9 cellular contexts compared by ENCODE assay signal in genomic region chr22:26658161-26658560, GRCh38. TPM values are rescaled to one million over a fixed set of nuclear protein-coding genes. Genes with fewer than 3 reads are reported as not detected.
DNase-seq lines count a peak whose midpoint lies in the region; ATAC-seq, FAIRE-seq and TF ChIP-seq lines count a peak whose summit lies in the region.
"Had no signal": no experiment of that assay in that cellular context is flagged by ENCODE, and none has a peak within 500 bp of the region (broad histone marks: within the 10 kb centered on the region; RNA-seq: fewer than 3 reads in every experiment).

No MANE protein-coding gene starts in this region.

- H3K4me1 Mint-ChIP-seq in CD4-positive, CD25-positive, alpha-beta regulatory T cell: peaks cover 9 to 48% (median 31%) of the 10 kb centered on the region in 4 donors
- peaks cover 21 to 27% (median 25%) of the 10 kb centered on the region in 3 donors for H3K4me1 Mint-ChIP-seq in naive B cell

- no peak for FAIRE-seq in GM12878 (lab: Jason Lieb, UNC)
- FAIRE-seq: colon had no signal

- H3K27ac ChIP-seq in CD4-positive, CD25-positive, alpha-beta regulatory T cell (ENCODE audit: insufficient read depth, low read length, poor library complexity, severe bottlenecking): peak overlapping the region; percentile 51
- H3K27ac ChIP-seq in HL-60 (replicated peaks): no peak overlapping the region
- H3K27ac ChIP-seq in GM12878 (ENCODE audit: control insufficient read depth, insufficient read depth): no peak overlapping the region

- peak overlapping the region; percentile 19; the same call in 1 of the 2 replicates for H3K9ac ChIP-seq in GM12878 (ENCODE audit: control insufficient read depth, insufficient read depth, low read length)

- ATAC-seq in CD4-positive, CD25-positive, alpha-beta regulatory T cell (ENCODE audit: low read depth in 2 of 2): peak; percentile 22 to 30
- peak; percentile 32 for ATAC-seq in GM12878
- peak in 1 of 2 donors; percentile 7 for ATAC-seq in naive B cell (ENCODE audit: low read depth in 2 of 2)
- ATAC-seq in HG03571 (IDR thresholded peaks at IDR 0.05; ENCODE audit: unreplicated experiment): no peak
- ATAC-seq in HG02678 (IDR thresholded peaks at IDR 0.05; ENCODE audit: unreplicated experiment): no peak
- no peak for ATAC-seq in GM19328 (IDR thresholded peaks at IDR 0.05; ENCODE audit: unreplicated experiment)

- TF ChIP-seq CTCF in HL-60 (IDR thresholded peaks at IDR 0.05; ENCODE audit: insufficient read depth, low read length) (no peak), GM12878 (IDR thresholded peaks at IDR 0.05 in 2 of 3, conservative IDR thresholded peaks at IDR 0.05 in 1 of 3; ENCODE audit: control insufficient read depth in 2 of 3, extremely low read depth in 1 of 3, insufficient read depth in 1 of 3, low read depth in 3 of 3, low read length in 3 of 3) (no peak)

- H3K79me2 ChIP-seq in GM12878 (ENCODE audit: control insufficient read depth, insufficient read depth, low read length): no peaks in the 10 kb centered on the region

- CTCF ChIA-PET in GM12878 (lab: Yijun Ruan, JAX): no interaction called here

- peaks cover 32% of the 10 kb centered on the region for H3K4me1 ChIP-seq in CD4-positive, CD25-positive, alpha-beta regulatory T cell (ENCODE audit: control insufficient read depth, insufficient read depth, low read length, poor library complexity, severe bottlenecking)
- peaks cover 14% of the 10 kb centered on the region for H3K4me1 ChIP-seq in GM12878 (ENCODE audit: control insufficient read depth, insufficient read depth, low read length)

- H3K36me3 ChIP-seq in CD4-positive, CD25-positive, alpha-beta regulatory T cell (ENCODE audit: control insufficient read depth, insufficient read depth, low read length): peaks cover 5% of the 10 kb centered on the region
- no peaks in the 10 kb centered on the region for H3K36me3 ChIP-seq in GM12878 (ENCODE audit: control insufficient read depth in 2 of 2, insufficient read depth in 2 of 2, low read length in 1 of 2)

- peak overlapping the region; percentile 88 to 98 (median 92) for H3K27ac Mint-ChIP-seq in CD4-positive, CD25-positive, alpha-beta regulatory T cell
- H3K27ac Mint-ChIP-seq in naive B cell: peak overlapping the region in 2 of 6 donors; percentile 43 to 56

- H3K4me3 ChIP-seq in CD4-positive, CD25-positive, alpha-beta regulatory T cell (ENCODE audit: low read depth, low read length): peak overlapping the region; percentile 91
- H3K4me3 ChIP-seq in HL-60 (replicated peaks; ENCODE audit: insufficient read depth, low read length): peak overlapping the region; percentile 35; the same call in 1 of the 2 replicates
- peak overlapping the region; percentile 77 for H3K4me3 ChIP-seq in GM12878

- no peak for TF ChIP-seq EP300 in GM12878 (IDR thresholded peaks at IDR 0.05; ENCODE audit: borderline replicate concordance in 1 of 2, control insufficient read depth in 1 of 2, low read depth in 2 of 2, low read length in 2 of 2)

- BruUV-seq in GM12878 (replicated peaks; lab: Mats Ljungman, UMichigan): no TSS peak

- intact Hi-C loops in GM12878 (cut with micrococcal nuclease; ENCODE audit: unreplicated experiment): no loop called here

- DNase-seq in CD4-positive, CD25-positive, alpha-beta regulatory T cell: peak in 1 of 3 donors; percentile 48
- DNase-seq in HL-60 (ENCODE audit: low read depth in 1 of 2, low spot score in 1 of 2): no peak
- no peak for DNase-seq in GM12878 (ENCODE audit: low read depth, low spot score)
- DNase-seq in naive B cell: no peak
- DNase-seq in NCI-H446 treated with DMSO at 0.1 percent for 48 hours (lab: John Stamatoyannopoulos, UW): no peak

- TF ChIP-seq POLR2A in GM12878 (IDR thresholded peaks at IDR 0.05; ENCODE audit: low read depth, low read length): no peak

- H3K9me3 Mint-ChIP-seq in CD4-positive, CD25-positive, alpha-beta regulatory T cell: no peaks in the 10 kb centered on the region
- H3K9me3 Mint-ChIP-seq in naive B cell: no peaks in the 10 kb centered on the region

- SMC1A ChIA-PET in GM12878 (lab: Charles Lee; ENCODE audit: uncharacterized antibody, unreplicated experiment): no interaction called here

- in situ Hi-C loops in GM12878 (cut with MboI): no loop called here

- H4K20me1 ChIP-seq in GM12878 (ENCODE audit: control insufficient read depth, insufficient read depth): no peaks in the 10 kb centered on the region

- H3K36me3 Mint-ChIP-seq in CD4-positive, CD25-positive, alpha-beta regulatory T cell: no peaks in the 10 kb centered on the region
- H3K36me3 Mint-ChIP-seq in naive B cell: no peaks in the 10 kb centered on the region

- RAD21 ChIA-PET in GM12878 (lab: Charles Lee; ENCODE audit: unreplicated experiment): no interaction called here

- no peaks in the 10 kb centered on the region for H3K27me3 ChIP-seq in CD4-positive, CD25-positive, alpha-beta regulatory T cell (ENCODE audit: control insufficient read depth, insufficient read depth, low read length)
- H3K27me3 ChIP-seq in HL-60 (ENCODE audit: insufficient read depth, poor library complexity, severe bottlenecking) (peaks cover 13% of the 10 kb centered on the region), GM12878 (replicated peaks in 1 of 2; ENCODE audit: control insufficient read depth in 2 of 2, insufficient read depth in 2 of 2, low read length in 1 of 2) (peaks cover under 1 to 4% of the 10 kb centered on the region in 2 experiments; a peak in 2 of 4 replicates)

- H3K27me3 Mint-ChIP-seq in CD4-positive, CD25-positive, alpha-beta regulatory T cell: peaks cover 17% of the 10 kb centered on the region
- peaks cover 28 to 53% (median 34%) of the 10 kb centered on the region in 3 donors for H3K27me3 Mint-ChIP-seq in naive B cell

- H2AFZ ChIP-seq in GM12878 (ENCODE audit: control insufficient read depth, low read depth, low read length): no peak overlapping the region

- H3K9me3 ChIP-seq in CD4-positive, CD25-positive, alpha-beta regulatory T cell (ENCODE audit: control insufficient read depth in 2 of 2, low read length in 2 of 2): no peaks in the 10 kb centered on the region
- no peaks in the 10 kb centered on the region for H3K9me3 ChIP-seq in GM12878 (replicated peaks; ENCODE audit: control insufficient read depth, insufficient read depth, low read length)

- TF ChIP-seq RAD21 in GM12878 (IDR thresholded peaks at IDR 0.05; ENCODE audit: insufficient read depth, low read depth, low read length): no peak

- POLR2A ChIA-PET in GM12878 (lab: Charles Lee): no interaction called here

- WGBS in GM12878 (ENCODE audit: insufficient coverage, insufficient replicate concordance, low lambda C conversion rate, missing lambda C conversion rate): 8% methylated on average over 11 of the region's 11 CpGs

- peak overlapping the region; percentile 97 for H3K4me2 ChIP-seq in GM12878 (ENCODE audit: control insufficient read depth, insufficient read depth)

- H3K4me3 Mint-ChIP-seq in CD4-positive, CD25-positive, alpha-beta regulatory T cell: peak overlapping the region; percentile 92 to 97 (median 95)
- H3K4me3 Mint-ChIP-seq in naive B cell: peak overlapping the region; percentile 76 to 94 (median 82)

RNA-seq across cellular contexts. Expression of gene MIAT, which starts 0.8 kb away (rescaled TPM):
- total RNA-seq in CD4-positive, CD25-positive, alpha-beta regulatory T cell: 305 TPM
- polyA plus RNA-seq in CD4-positive, CD25-positive, alpha-beta regulatory T cell: 1 to 10 TPM; 1.4 to 3.1 (median 2.4) TPM
- 13.9 and 14.0 TPM in 2 replicates for total RNA-seq in GM12878 (2013; cell fraction: nucleolus; rRNA removed)
- total RNA-seq in GM12878 (2014; rRNA removed) (5.2 and 5.9 TPM in 2 replicates), GM12878 (2014; rRNA removed; fragmentation: Illumina TruSeq; extraction: Trizol) (6.7 and 7.7 TPM in 2 replicates), GM12878 (2021) (9.9 and 11.7 TPM in 2 replicates)
- polyA plus RNA-seq in GM12878 (2011; ENCODE audit: low read depth): 9.0 TPM
- polyA plus RNA-seq in GM12878 (2011; rRNA removed) (1.8 and 1.9 TPM in 2 replicates), GM12878 (2014; fragmentation: Illumina TruSeq; extraction: Trizol) (12.4 and 14.7 TPM in 2 replicates), GM12878 (2014; fragmentation: Nextera tagmentation; extraction: Ambion mirVana) (under 1 TPM; 0.39 to 0.51 TPM), GM12878 (2014; rRNA removed) (13.7 and 16.0 TPM in 2 replicates), GM12878 (2016; fragmentation: Nextera tagmentation; extraction: Ambion mirVana) (1 to 10 TPM; 2.2 to 3.4 TPM), naive B cell (ENCODE audit: low read depth in 6 of 6) (under 1 TPM in 4 of 6 donors, not detected in 2; 0.04 to 0.16 (median 0.10) TPM)
- 0.80 and 1.2 TPM in 2 replicates for polyA plus RNA-seq in GM12878 (2011; cell fraction: cytosol; rRNA removed)
- polyA plus RNA-seq in GM12878 (2011; cell fraction: nucleus; rRNA removed): 8.6 and 9.9 TPM in 2 replicates
- 9.7 and 12.5 TPM in 2 replicates for polyA plus RNA-seq in GM12878 (2012)
- polyA minus RNA-seq in GM12878 (2011; rRNA and poly(A)+ RNA removed): 2.8 and 5.1 TPM in 2 replicates
- 0.53 and 0.73 TPM in 2 replicates for polyA minus RNA-seq in GM12878 (2011; cell fraction: cytosol; rRNA and poly(A)+ RNA removed)
- 6.3 and 6.9 TPM in 2 replicates for polyA minus RNA-seq in GM12878 (2011; cell fraction: nucleus; rRNA and poly(A)+ RNA removed)

RNA-seq across cellular contexts. Expression of gene CRYBA4, which starts 36.4 kb away (rescaled TPM):
- not detected for total RNA-seq in CD4-positive, CD25-positive, alpha-beta regulatory T cell
- under 1 TPM in 1 of 4 donors, not detected in 3; 0.59 TPM for polyA plus RNA-seq in CD4-positive, CD25-positive, alpha-beta regulatory T cell
- total RNA-seq in GM12878 (2013; cell fraction: nucleolus; rRNA removed): not detected in 2 replicates
- total RNA-seq in GM12878 (2014; rRNA removed) (0.17 TPM in 1 of 2 replicates, not detected in the other), GM12878 (2014; rRNA removed; fragmentation: Illumina TruSeq; extraction: Trizol) (not detected in 2 replicates), GM12878 (2021) (not detected in 2 replicates)
- not detected for polyA plus RNA-seq in GM12878 (2011; ENCODE audit: low read depth)
- polyA plus RNA-seq in GM12878 (2011; rRNA removed) (0.12 TPM in 2 replicates), GM12878 (2014; fragmentation: Illumina TruSeq; extraction: Trizol) (not detected in 2 replicates), GM12878 (2014; fragmentation: Nextera tagmentation; extraction: Ambion mirVana) (not detected), GM12878 (2014; rRNA removed) (not detected in 2 replicates), GM12878 (2016; fragmentation: Nextera tagmentation; extraction: Ambion mirVana) (not detected), naive B cell (ENCODE audit: low read depth in 6 of 6) (not detected)
- 0.18 and 0.28 TPM in 2 replicates for polyA plus RNA-seq in GM12878 (2011; cell fraction: cytosol; rRNA removed)
- 0.31 and 0.48 TPM in 2 replicates for polyA plus RNA-seq in GM12878 (2011; cell fraction: nucleus; rRNA removed)
- 0.21 TPM in 1 of 2 replicates, not detected in the other for polyA plus RNA-seq in GM12878 (2012)
- polyA minus RNA-seq in GM12878 (2011; rRNA and poly(A)+ RNA removed): 0.41 TPM in 1 of 2 replicates, not detected in the other
- not detected in 2 replicates for polyA minus RNA-seq in GM12878 (2011; cell fraction: cytosol; rRNA and poly(A)+ RNA removed)
- not detected in 2 replicates for polyA minus RNA-seq in GM12878 (2011; cell fraction: nucleus; rRNA and poly(A)+ RNA removed)

RNA-seq across cellular contexts. Expression of gene CRYBB1, which starts 40.3 kb away (rescaled TPM):
- total RNA-seq in CD4-positive, CD25-positive, alpha-beta regulatory T cell: not detected
- polyA plus RNA-seq in CD4-positive, CD25-positive, alpha-beta regulatory T cell: not detected
- not detected in 2 replicates for total RNA-seq in GM12878 (2013; cell fraction: nucleolus; rRNA removed)
- total RNA-seq in GM12878 (2014; rRNA removed) (0.11 TPM in 1 of 2 replicates, not detected in the other), GM12878 (2014; rRNA removed; fragmentation: Illumina TruSeq; extraction: Trizol) (not detected in 2 replicates), GM12878 (2021) (0.64 TPM in 1 of 2 replicates, not detected in the other)
- polyA plus RNA-seq in GM12878 (2011; ENCODE audit: low read depth): not detected
- polyA plus RNA-seq in GM12878 (2011; rRNA removed) (not detected in 2 replicates), GM12878 (2014; fragmentation: Illumina TruSeq; extraction: Trizol) (0.09 TPM in 1 of 2 replicates, not detected in the other), GM12878 (2014; fragmentation: Nextera tagmentation; extraction: Ambion mirVana) (under 1 TPM in 1 of 2 experiments, not detected in 1; 0.23 TPM), GM12878 (2014; rRNA removed) (0.13 TPM in 1 of 2 replicates, not detected in the other), GM12878 (2016; fragmentation: Nextera tagmentation; extraction: Ambion mirVana) (under 1 TPM in 1 of 2 experiments, not detected in 1; 0.32 TPM), naive B cell (ENCODE audit: low read depth in 6 of 6) (not detected)
- polyA plus RNA-seq in GM12878 (2011; cell fraction: cytosol; rRNA removed): 0.12 TPM in 1 of 2 replicates, not detected in the other
- not detected in 2 replicates for polyA plus RNA-seq in GM12878 (2011; cell fraction: nucleus; rRNA removed)
- not detected in 2 replicates for polyA plus RNA-seq in GM12878 (2012)
- polyA minus RNA-seq in GM12878 (2011; rRNA and poly(A)+ RNA removed): not detected in 2 replicates
- polyA minus RNA-seq in GM12878 (2011; cell fraction: cytosol; rRNA and poly(A)+ RNA removed): not detected in 2 replicates
- polyA minus RNA-seq in GM12878 (2011; cell fraction: nucleus; rRNA and poly(A)+ RNA removed): not detected in 2 replicates

Comparison
In these comparisons a context has a peak if more than half of its experiments do, and no peak if none do; other contexts are left out.
1. ATAC-seq: peak in CD4-positive, CD25-positive, alpha-beta regulatory T cell (2 of 2) and GM12878 (single experiment); none in HG03571 (single experiment), HG02678 (single experiment) and GM19328 (single experiment).
2. H3K4me3 ChIP-seq: peak in every context shown above with its lines; median percentile 91 in CD4-positive, CD25-positive, alpha-beta regulatory T cell; 77 in GM12878; 35 in HL-60.